1 cellular context compared by ENCODE assay signal in the genomic region with DNA sequence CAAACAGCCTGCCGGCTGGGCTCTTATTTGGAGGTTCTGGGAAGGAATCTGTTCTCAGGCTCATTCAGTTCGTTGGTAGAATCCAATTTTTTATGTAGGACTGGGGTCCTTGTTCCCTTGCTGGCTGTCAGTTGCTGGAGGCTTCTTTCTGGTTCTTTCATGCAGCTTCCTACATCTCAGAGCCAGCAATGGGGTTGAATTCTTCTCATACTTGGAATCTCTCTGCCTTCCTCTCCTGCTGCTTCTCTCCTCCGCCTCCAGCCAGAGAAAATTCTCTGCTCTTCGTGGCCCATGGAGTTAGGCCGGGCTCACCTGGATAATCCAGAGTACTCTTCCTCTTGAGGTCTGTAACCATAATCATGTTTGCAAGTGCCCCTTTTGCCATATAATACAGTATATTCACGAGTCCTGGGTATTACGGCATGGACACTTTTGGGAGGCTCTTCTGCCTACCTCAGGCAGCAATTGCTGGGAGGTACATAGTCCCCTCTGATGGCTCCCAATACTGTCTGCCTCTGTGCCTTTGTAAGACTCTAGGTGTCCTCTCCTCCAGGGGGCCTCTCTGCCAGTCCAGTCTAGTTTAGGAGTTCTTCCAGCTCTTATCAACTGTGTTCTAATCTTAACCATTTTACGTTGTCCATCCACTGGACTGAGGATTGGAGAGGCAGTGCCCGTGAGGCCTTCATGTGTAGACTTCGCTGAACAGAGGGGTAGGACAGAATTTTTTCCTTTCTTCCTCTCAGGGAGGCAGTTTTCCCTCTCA.
TF ChIP-seq lines count a peak whose summit lies in the region.

No MANE protein-coding gene starts in this region.

TF ChIP-seq in endothelial cell of umbilical vein, 7 proteins besides CTCF, POLR2A, EP300 and RAD21:
- no peak for TF ChIP-seq GATA2 (IDR thresholded peaks at IDR 0.05; ENCODE audit: insufficient read depth, insufficient read length, low read depth, low read length)
- TF ChIP-seq FOS (IDR thresholded peaks at IDR 0.05; ENCODE audit: borderline replicate concordance, insufficient read depth, low read length): no peak
- TF ChIP-seq POLR2AphosphoS5 (IDR thresholded peaks at IDR 0.05; ENCODE audit: insufficient read depth, low read depth, low read length): no peak
- TF ChIP-seq, protein P1, sequence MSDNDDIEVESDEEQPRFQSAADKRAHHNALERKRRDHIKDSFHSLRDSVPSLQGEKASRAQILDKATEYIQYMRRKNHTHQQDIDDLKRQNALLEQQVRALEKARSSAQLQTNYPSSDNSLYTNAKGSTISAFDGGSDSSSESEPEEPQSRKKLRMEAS (IDR thresholded peaks at IDR 0.05; ENCODE audit: insufficient read depth, insufficient read length): no peak
- TF ChIP-seq MYC (IDR thresholded peaks at IDR 0.05; ENCODE audit: low read depth, low read length): no peak
- TF ChIP-seq JUN (IDR thresholded peaks at IDR 0.05; ENCODE audit: borderline replicate concordance, insufficient read depth, insufficient read length, low read depth): no peak
